9 cellular contexts compared by ENCODE assay signal in the genomic region with DNA sequence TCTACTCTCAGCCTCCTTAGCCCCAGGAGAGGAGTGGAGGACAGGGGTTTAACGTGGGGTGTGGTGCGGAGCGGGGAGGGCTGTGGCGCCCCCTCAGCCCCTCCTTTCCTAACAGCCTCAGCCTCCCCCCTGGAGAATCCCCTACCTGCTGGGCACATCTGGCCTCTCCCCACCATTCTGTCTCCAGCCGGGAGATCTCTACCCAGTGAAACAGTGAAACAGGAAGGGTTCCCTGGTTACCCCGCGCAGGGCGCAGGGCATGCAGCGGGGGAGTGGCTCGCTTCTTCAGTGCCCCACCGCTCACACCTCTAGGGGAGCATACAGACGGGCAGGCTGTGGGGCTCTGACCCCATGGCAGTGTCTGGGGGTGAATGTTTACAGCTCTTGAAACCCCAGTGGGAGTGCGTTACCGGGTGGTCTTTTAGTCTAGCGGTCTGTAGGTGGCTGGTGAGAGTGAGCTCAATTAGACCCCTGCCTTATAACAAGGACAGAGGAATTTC. TPM values are rescaled to one million over a fixed set of nuclear protein-coding genes. Genes with fewer than 3 reads are reported as not detected.
DNase-seq lines count a peak whose midpoint lies in the region; ATAC-seq, FAIRE-seq and TF ChIP-seq lines count a peak whose summit lies in the region.
"Had no signal": no experiment of that assay in that cellular context is flagged by ENCODE, and none has a peak within 500 bp of the region (broad histone marks: within the 10 kb centered on the region; RNA-seq: fewer than 3 reads in every experiment).

No MANE protein-coding gene starts in this region.

- H3K9ac ChIP-seq in kidney (ENCODE audit: low read length in 2 of 2): no peak overlapping the region

- DNase-seq in heart left ventricle: no peak
- DNase-seq in cardiac septum (ENCODE audit: low spot score): no peak
- no peak for DNase-seq in activated B cell treated with CpG ODN at 0.5 μM for 24 hours
- DNase-seq in kidney: no peak
- peak in 1 of 2 donors; percentile 58 for DNase-seq in upper lobe of left lung
- no peak for DNase-seq in OCI-M2 (lab: John Stamatoyannopoulos, UW; ENCODE audit: unreplicated experiment)
- DNase-seq in RKO (ENCODE audit: low spot score): no peak

- no peaks in the 10 kb centered on the region for H3K36me3 Mint-ChIP-seq in activated B cell treated with CpG ODN at 0.5 μM for 24 hours (ENCODE audit: low read depth)

- POLR2A ChIA-PET in activated B cell treated with CpG ODN at 0.5 μM for 24 hours (lab: Charles Lee): no interaction called here

- H3K27ac ChIP-seq in heart left ventricle (peak overlapping the region; percentile 69 to 91 (median 81)), kidney (ENCODE audit: low read depth in 2 of 2, low read length in 2 of 2) (peak overlapping the region; percentile 41 to 65), upper lobe of left lung (peak overlapping the region; percentile 78 to 92 (median 86))

- no peak for TF ChIP-seq EP300 in upper lobe of left lung (IDR thresholded peaks at IDR 0.05)

- intact Hi-C loops in heart left ventricle (cut with DNase I): no loop called here
- intact Hi-C loops in cardiac septum (cut with DNase I): no loop called here
- intact Hi-C loops in activated B cell treated with CpG ODN at 0.5 μM for 24 hours (cut with micrococcal nuclease): no loop called here
- intact Hi-C loops in kidney (cut with DNase I): no loop called here

- CTCF ChIA-PET in activated B cell treated with CpG ODN at 0.5 μM for 24 hours (lab: Charles Lee): interaction anchor here (1.1 kb wide), 1 partner anchor 48 kb away, joined by 3 read pairs; no protein-coding TSS in a partner anchor

- no peak for FAIRE-seq in kidney (lab: Jason Lieb, UNC)
- FAIRE-seq: endometrium had no signal

- 76 to 90% (median 86%) methylated on average over 15 of the region's 15 CpGs for WGBS in heart left ventricle, 4 donors
- WGBS in upper lobe of left lung, 2 donors: 76 to 81% methylated on average over 8 to 15 of the region's 15 CpGs

- H3K27me3 ChIP-seq in heart left ventricle (peaks cover 0 to 3% (median 0%) of the 10 kb centered on the region in 9 donors), upper lobe of left lung (no peaks in the 10 kb centered on the region)

- peaks cover 5% of the 10 kb centered on the region for H3K27me3 Mint-ChIP-seq in activated B cell treated with CpG ODN at 0.5 μM for 24 hours

- H3K4me3 ChIP-seq in heart left ventricle (peak overlapping the region in 6 of 12 donors; percentile 61 to 85 (median 70)), kidney (ENCODE audit: low read length in 2 of 2) (peak overlapping the region in 1 of 2 donors; percentile 56), upper lobe of left lung (peak overlapping the region in 1 of 4 donors; percentile 86)

- TF ChIP-seq CTCF in heart left ventricle (IDR thresholded peaks at IDR 0.05) (no peak), activated B cell treated with CpG ODN at 0.5 μM for 24 hours (IDR thresholded peaks at IDR 0.05) (no peak), kidney (IDR thresholded peaks at IDR 0.05; ENCODE audit: borderline replicate concordance, extremely low read depth, insufficient read depth) (no peak), upper lobe of left lung (IDR thresholded peaks at IDR 0.05) (no peak)

- H3K9me3 ChIP-seq in heart left ventricle (no peaks in the 10 kb centered on the region), kidney (ENCODE audit: control insufficient read depth in 1 of 2, low read length in 2 of 2) (no peaks in the 10 kb centered on the region), upper lobe of left lung (no peaks in the 10 kb centered on the region)

- ATAC-seq in heart left ventricle: no peak
- no peak for ATAC-seq in activated B cell treated with CpG ODN at 0.5 μM for 24 hours (ENCODE audit: low read depth)
- no peak for ATAC-seq in upper lobe of left lung (ENCODE audit: low FRiP score in 2 of 2)
- ATAC-seq in esophagus mucosa: no peak

- peak overlapping the region; percentile 89 for H3K4me3 Mint-ChIP-seq in activated B cell treated with CpG ODN at 0.5 μM for 24 hours

- H3K27ac Mint-ChIP-seq in activated B cell treated with CpG ODN at 0.5 μM for 24 hours: peak overlapping the region; percentile 89

- H3K36me3 ChIP-seq in heart left ventricle (no peaks in the 10 kb centered on the region), kidney (ENCODE audit: control insufficient read depth in 1 of 2, insufficient read depth in 2 of 2, low read length in 2 of 2) (no peaks in the 10 kb centered on the region), upper lobe of left lung (no peaks in the 10 kb centered on the region)

- H3K9me3 Mint-ChIP-seq in activated B cell treated with CpG ODN at 0.5 μM for 24 hours: no peaks in the 10 kb centered on the region

- peaks cover 23% of the 10 kb centered on the region for H3K4me1 Mint-ChIP-seq in activated B cell treated with CpG ODN at 0.5 μM for 24 hours

- H3K4me1 ChIP-seq in heart left ventricle: peaks cover 0 to 52% (median 38%) of the 10 kb centered on the region in 12 donors
- peaks cover 16 to 28% of the 10 kb centered on the region in 2 donors for H3K4me1 ChIP-seq in kidney (ENCODE audit: control insufficient read depth in 1 of 2, insufficient read depth in 1 of 2, low read depth in 1 of 2, low read length in 2 of 2)
- H3K4me1 ChIP-seq in upper lobe of left lung: peaks cover 45 to 65% (median 53%) of the 10 kb centered on the region in 4 donors

- no peak for TF ChIP-seq POLR2A in heart left ventricle (IDR thresholded peaks at IDR 0.05)
- no peak for TF ChIP-seq POLR2A in upper lobe of left lung (IDR thresholded peaks at IDR 0.05)

RNA-seq across cellular contexts. Expression of gene CCDC188, which starts 54.7 kb away (rescaled TPM):
- total RNA-seq in heart left ventricle (1 to 10 TPM in 1 of 9 donors, under 1 TPM in 4, not detected in 4; 0.17 to 1.0 (median 0.46) TPM), cardiac septum (0.67 TPM), activated B cell treated with CpG ODN at 0.5 μM for 24 hours (not detected in 2 replicates), kidney (2.8 TPM), upper lobe of left lung (1 to 10 TPM in 3 of 6 donors, under 1 TPM in 3; 0.46 to 2.1 (median 1.2) TPM), esophagus mucosa (0.44 TPM)
- polyA plus RNA-seq in heart left ventricle (1 to 10 TPM in 1 of 2 donors, under 1 TPM in 1; 0.50 to 1.0 TPM), kidney (ENCODE audit: insufficient read depth, low read depth, low replicate concordance) (0.54 TPM)
